ENCODE assay signal across 10 cellular contexts in the genomic region with DNA sequence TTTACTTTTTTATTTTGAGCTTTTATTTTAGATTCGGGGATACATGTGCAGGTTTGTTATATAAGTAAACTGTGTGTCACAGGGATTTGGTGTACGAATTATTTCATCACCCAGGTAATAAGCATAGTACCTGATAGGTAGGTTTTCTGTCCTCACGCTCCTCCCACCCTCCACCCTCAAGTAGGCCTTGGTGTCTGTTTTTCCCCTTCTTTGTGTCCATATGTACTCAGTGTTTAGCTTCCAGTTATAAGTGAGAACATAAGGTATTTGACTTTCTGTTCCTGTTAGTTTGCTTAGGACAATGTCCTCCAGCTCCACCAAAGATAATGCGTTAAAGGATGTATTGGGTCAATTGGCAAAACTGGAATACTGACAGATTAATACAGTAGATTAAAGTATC. TPM values are rescaled to one million over a fixed set of nuclear protein-coding genes. Genes with fewer than 3 reads are reported as not detected.
"Had no signal": no experiment of that assay in that cellular context is flagged by ENCODE, and none has a peak within 500 bp of the region (broad histone marks: within the 10 kb centered on the region; RNA-seq: fewer than 3 reads in every experiment).

No MANE protein-coding gene starts in this region.

- H3K27ac ChIP-seq: GM23248, HL-60 had no signal

- H3K9ac ChIP-seq: GM23248 had no signal

- ATAC-seq: HCT116, HepG2 had no signal

- H3K9me3 ChIP-seq: HAP-1 had no signal

- H3K4me1 ChIP-seq: HAP-1 had no signal

- H3K4me3 ChIP-seq: GM23248, HAP-1 had no signal

- DNase-seq: GM23248, GOT3, H7, HFFc6 had no signal

- H2AFZ ChIP-seq: GM23248 had no signal

- H3K36me3 ChIP-seq: HAP-1 had no signal

RNA-seq across cellular contexts. Expression of a gene that starts 5.8 kb away (rescaled TPM):
- total RNA-seq: GM23248, H4, HepG2, HFFc6, HT1080 had no signal

RNA-seq across cellular contexts. Expression of a gene that starts 33.2 kb away (rescaled TPM):
- total RNA-seq: HT1080 had no signal

RNA-seq across cellular contexts. Expression of a gene that starts 41.6 kb away (rescaled TPM):
- total RNA-seq: H4, HepG2, HT1080 had no signal
